In the genomic region with DNA sequence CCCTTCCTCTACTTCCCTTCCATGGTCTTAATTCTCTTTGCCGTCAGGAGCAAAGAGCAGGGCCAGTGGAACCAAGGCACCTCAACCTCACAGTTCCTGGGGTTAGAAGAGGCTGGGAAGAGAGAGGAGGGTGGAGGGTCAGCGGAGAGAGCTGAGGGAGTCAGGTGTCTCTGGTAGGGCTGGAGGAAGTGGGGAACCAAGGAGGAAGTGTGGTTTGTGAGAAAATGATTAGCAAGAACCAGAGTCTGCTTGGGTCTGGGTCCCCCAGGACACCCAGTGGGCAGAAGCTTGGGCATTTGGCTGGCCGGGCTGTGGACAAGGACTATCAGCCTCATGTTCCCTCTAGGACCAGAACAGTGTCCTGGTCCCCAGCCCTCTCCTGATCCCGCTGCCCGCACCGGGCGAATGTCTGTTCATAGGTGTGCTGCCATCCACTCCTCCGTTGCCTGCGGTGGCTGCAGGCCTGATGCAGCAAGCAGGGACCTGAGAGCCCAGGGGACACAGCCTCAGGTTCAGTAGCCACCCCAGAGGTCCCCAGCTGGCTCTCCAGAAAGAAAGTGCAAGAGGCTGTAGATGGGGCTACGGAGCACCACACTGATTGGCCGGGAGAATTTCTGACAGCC, we compare ENCODE assay signal across 17 cellular contexts. TPM values are rescaled to one million over a fixed set of nuclear protein-coding genes. Genes with fewer than 3 reads are reported as not detected.
DNase-seq lines count a peak whose midpoint lies in the region; ATAC-seq, FAIRE-seq and TF ChIP-seq lines count a peak whose summit lies in the region.
"Had no signal": no experiment of that assay in that cellular context is flagged by ENCODE, and none has a peak within 500 bp of the region (broad histone marks: within the 10 kb centered on the region; RNA-seq: fewer than 3 reads in every experiment).

No MANE protein-coding gene starts in this region.

- H3K27ac Mint-ChIP-seq in IgD-negative memory B cell = peak overlapping the region; percentile 59 to 87 (median 86)

- H3K4me1 Mint-ChIP-seq in IgD-negative memory B cell = peaks cover 0 to 14% (median 12%) of the 10 kb centered on the region in 3 donors

- SMC1A ChIA-PET in GM12878 (lab: Charles Lee; ENCODE audit: uncharacterized antibody, unreplicated experiment) = no interaction called here

- H3K4me2 ChIP-seq in GM12878 (ENCODE audit: control insufficient read depth, insufficient read depth) (no peak overlapping the region), osteoblast (ENCODE audit: insufficient read depth, low read length) (no peak overlapping the region), PC-9 (no peak overlapping the region)
- H3K4me2 ChIP-seq: A549 had no signal

- BruUV-seq in GM12878 (replicated peaks; lab: Mats Ljungman, UMichigan) (no TSS peak), PC-9 (replicated peaks; lab: Mats Ljungman, UMichigan) (no TSS peak)

- RAD21 ChIA-PET in GM12878 (lab: Charles Lee; ENCODE audit: unreplicated experiment) = no interaction called here

- H4K20me1 ChIP-seq in GM12878 (ENCODE audit: control insufficient read depth, insufficient read depth) = no peaks in the 10 kb centered on the region
- no peaks in the 10 kb centered on the region for H4K20me1 ChIP-seq in osteoblast (ENCODE audit: insufficient read depth, low read length)
- H4K20me1 ChIP-seq in PC-9 (ENCODE audit: insufficient read depth) = no peaks in the 10 kb centered on the region

- H3K4me3 Mint-ChIP-seq in IgD-negative memory B cell = peak overlapping the region in 3 of 4 donors; percentile 55 to 83 (median 79)

- peaks cover 84% of the 10 kb centered on the region for H3K27me3 Mint-ChIP-seq in IgD-negative memory B cell

- H3K9me3 ChIP-seq in GM12878 (replicated peaks; ENCODE audit: control insufficient read depth, insufficient read depth, low read length) = no peaks in the 10 kb centered on the region
- H3K9me3 ChIP-seq in osteoblast (ENCODE audit: low read depth, low read length) = no peaks in the 10 kb centered on the region
- H3K9me3 ChIP-seq in PC-9 (ENCODE audit: insufficient read depth, low read depth) = no peaks in the 10 kb centered on the region
- H3K9me3 ChIP-seq: A549 had no signal

- H2AFZ ChIP-seq in GM12878 (ENCODE audit: control insufficient read depth, low read depth, low read length) (no peak overlapping the region), osteoblast (ENCODE audit: low read length) (no peak overlapping the region), PC-9 (no peak overlapping the region)

- WGBS in GM12878 (ENCODE audit: insufficient coverage, insufficient replicate concordance, low lambda C conversion rate, missing lambda C conversion rate) = 20% methylated on average over 11 of the region's 11 CpGs

- TF ChIP-seq CTCF in GM12878 (IDR thresholded peaks at IDR 0.05 in 2 of 3, conservative IDR thresholded peaks at IDR 0.05 in 1 of 3; ENCODE audit: control insufficient read depth in 2 of 3, extremely low read depth in 1 of 3, insufficient read depth in 1 of 3, low read depth in 3 of 3, low read length in 3 of 3) (no peak), osteoblast (IDR thresholded peaks at IDR 0.05; ENCODE audit: extremely low read depth, low read depth, low read length) (no peak), PC-9 (conservative IDR thresholded peaks at IDR 0.05) (no peak)

- no peaks in the 10 kb centered on the region for H3K9me2 ChIP-seq in PC-9 (ENCODE audit: insufficient read depth)

- TF ChIP-seq RAD21 in GM12878 (IDR thresholded peaks at IDR 0.05; ENCODE audit: insufficient read depth, low read depth, low read length) = no peak

- peak; percentile 24; the same call in 2 of the 3 replicates for ATAC-seq in GM12878

- FAIRE-seq in GM12878 (lab: Jason Lieb, UNC) = no peak
- FAIRE-seq: A549, H54 had no signal

- H3K36me3 ChIP-seq in GM12878 (ENCODE audit: control insufficient read depth in 2 of 2, insufficient read depth in 2 of 2, low read length in 1 of 2) = no peaks in the 10 kb centered on the region
- H3K36me3 ChIP-seq in osteoblast (ENCODE audit: insufficient read depth, low read length) = no peaks in the 10 kb centered on the region
- no peaks in the 10 kb centered on the region for H3K36me3 ChIP-seq in PC-9 (ENCODE audit: low read depth)
- H3K36me3 ChIP-seq: Peyer's patch had no signal

- H3K36me3 Mint-ChIP-seq in IgD-negative memory B cell = peaks cover 2% of the 10 kb centered on the region

- DNase-seq in AML-193 (lab: John Stamatoyannopoulos, UW) = peak; percentile 41 to 49
- no peak for DNase-seq in GM12878 (ENCODE audit: low read depth, low spot score)
- DNase-seq in osteoblast (ENCODE audit: insufficient read length, low spot score, missing footprints) = peak; percentile 80
- no peak for DNase-seq in erythroblast (lab: John Stamatoyannopoulos, UW)
- no peak for DNase-seq in PC-9
- DNase-seq in foreskin melanocyte = no peak
- DNase-seq: CD4-positive, CD25-positive, alpha-beta regulatory T cell; DMS79; NCI-H1436; NCI-H69; NK-92 treated with Interleukin-12 subunit alpha and Interleukin-12 subunit beta, amount 100 ng/mL, for 24 hours; Peyer's patch; SHP77 had no signal

- no peaks in the 10 kb centered on the region for H3K4me1 ChIP-seq in GM12878 (ENCODE audit: control insufficient read depth, insufficient read depth, low read length)
- no peaks in the 10 kb centered on the region for H3K4me1 ChIP-seq in osteoblast (ENCODE audit: insufficient read depth, low read length)
- H3K4me1 ChIP-seq in PC-9 (replicated peaks; ENCODE audit: insufficient read depth) = peaks cover 15% of the 10 kb centered on the region
- H3K4me1 ChIP-seq: A549 had no signal

- POLR2A ChIA-PET in GM12878 (lab: Charles Lee) = no interaction called here
- POLR2A ChIA-PET in PC-9 (lab: Charles Lee; ENCODE audit: unreplicated experiment) = no interaction called here

- intact Hi-C loops in GM12878 (cut with micrococcal nuclease; ENCODE audit: unreplicated experiment) = no loop called here
- intact Hi-C loops in PC-9 (cut with micrococcal nuclease; ENCODE audit: unreplicated experiment) = no loop called here

- peaks cover 0 to 8% (median 0%) of the 10 kb centered on the region in 3 donors for H3K9me3 Mint-ChIP-seq in IgD-negative memory B cell

- H3K4me3 ChIP-seq in GM12878 (no peak overlapping the region), osteoblast (ENCODE audit: insufficient read depth, low read length) (no peak overlapping the region), PC-9 (no peak overlapping the region)
- H3K4me3 ChIP-seq: A549, Peyer's patch had no signal

- H3F3A ChIP-seq in PC-9 (ENCODE audit: insufficient read depth, low read depth) = peaks cover 14% of the 10 kb centered on the region; the same call in 1 of the 2 replicates

- no peak overlapping the region for H3K27ac ChIP-seq in GM12878 (ENCODE audit: control insufficient read depth, insufficient read depth)
- H3K27ac ChIP-seq in osteoblast (ENCODE audit: low read depth, low read length) = no peak overlapping the region
- no peak overlapping the region for H3K27ac ChIP-seq in PC-9
- H3K27ac ChIP-seq: A549, Peyer's patch had no signal

- H3K9ac ChIP-seq in GM12878 (ENCODE audit: control insufficient read depth, insufficient read depth, low read length) = no peak overlapping the region

- H3K79me2 ChIP-seq in GM12878 (ENCODE audit: control insufficient read depth, insufficient read depth, low read length) (no peaks in the 10 kb centered on the region), osteoblast (ENCODE audit: insufficient read depth, low read length) (no peaks in the 10 kb centered on the region), PC-9 (ENCODE audit: low read depth) (no peaks in the 10 kb centered on the region)

- peaks cover 41 to 68% of the 10 kb centered on the region in 2 experiments for H3K27me3 ChIP-seq in GM12878 (replicated peaks in 1 of 2; ENCODE audit: control insufficient read depth in 2 of 2, insufficient read depth in 2 of 2, low read length in 1 of 2)
- peaks cover 100% of the 10 kb centered on the region for H3K27me3 ChIP-seq in osteoblast (ENCODE audit: insufficient read depth, low read length)
- H3K27me3 ChIP-seq in PC-9 (ENCODE audit: insufficient read depth, low read depth) = no peaks in the 10 kb centered on the region

- TF ChIP-seq EP300 in GM12878 (IDR thresholded peaks at IDR 0.05; ENCODE audit: borderline replicate concordance in 1 of 2, control insufficient read depth in 1 of 2, low read depth in 2 of 2, low read length in 2 of 2) = no peak

- CTCF ChIA-PET in GM12878 (lab: Yijun Ruan, JAX) = no interaction called here
- CTCF ChIA-PET in PC-9 (lab: Charles Lee) = no interaction called here

- in situ Hi-C loops in GM12878 (cut with MboI) = no loop called here

- TF ChIP-seq POLR2A in GM12878 (IDR thresholded peaks at IDR 0.05; ENCODE audit: low read depth, low read length) (no peak), erythroblast (IDR thresholded peaks at IDR 0.05; ENCODE audit: low read length) (no peak)

RNA-seq across cellular contexts. Expression of gene HOXC12, which starts 2.3 kb away (rescaled TPM):
- polyA plus RNA-seq in IgD-negative memory B cell (not detected), GM12878 (2011; rRNA removed) (not detected in 2 replicates), GM12878 (2014; fragmentation: Illumina TruSeq; extraction: Trizol) (not detected in 2 replicates), GM12878 (2014; fragmentation: Nextera tagmentation; extraction: Ambion mirVana) (not detected), GM12878 (2014; rRNA removed) (not detected in 2 replicates), GM12878 (2016; fragmentation: Nextera tagmentation; extraction: Ambion mirVana) (not detected)
- total RNA-seq in GM12878 (2013; cell fraction: nucleolus; rRNA removed) = not detected in 2 replicates
- total RNA-seq in GM12878 (2014; rRNA removed) (not detected in 2 replicates), GM12878 (2014; rRNA removed; fragmentation: Illumina TruSeq; extraction: Trizol) (not detected in 2 replicates), GM12878 (2021) (not detected in 2 replicates), osteoblast (under 0.01 TPM in 1 of 2 replicates, not detected in the other), PC-9 (2021) (0.24 and 0.28 TPM in 2 replicates)
- not detected for polyA plus RNA-seq in GM12878 (2011; ENCODE audit: low read depth)
- not detected in 2 replicates for polyA plus RNA-seq in GM12878 (2011; cell fraction: cytosol; rRNA removed)
- polyA plus RNA-seq in GM12878 (2011; cell fraction: nucleus; rRNA removed) = not detected in 2 replicates
- polyA plus RNA-seq in GM12878 (2012) = not detected in 2 replicates
- polyA minus RNA-seq in GM12878 (2011; rRNA and poly(A)+ RNA removed) = not detected in 2 replicates
- not detected in 2 replicates for polyA minus RNA-seq in GM12878 (2011; cell fraction: cytosol; rRNA and poly(A)+ RNA removed)
- polyA minus RNA-seq in GM12878 (2011; cell fraction: nucleus; rRNA and poly(A)+ RNA removed) = not detected in 2 replicates
- total RNA-seq: CD4-positive, CD25-positive, alpha-beta regulatory T cell; G401; Peyer's patch had no signal
- polyA plus RNA-seq: A549; CD4-positive, CD25-positive, alpha-beta regulatory T cell had no signal

RNA-seq across cellular contexts. Expression of gene HOXC11, which starts 15.9 kb away (rescaled TPM):
- polyA plus RNA-seq in IgD-negative memory B cell (not detected), GM12878 (2011; rRNA removed) (not detected in 2 replicates), GM12878 (2014; fragmentation: Illumina TruSeq; extraction: Trizol) (not detected in 2 replicates), GM12878 (2014; fragmentation: Nextera tagmentation; extraction: Ambion mirVana) (not detected), GM12878 (2014; rRNA removed) (not detected in 2 replicates), GM12878 (2016; fragmentation: Nextera tagmentation; extraction: Ambion mirVana) (not detected)
- total RNA-seq in GM12878 (2013; cell fraction: nucleolus; rRNA removed) = not detected in 2 replicates
- total RNA-seq in GM12878 (2014; rRNA removed) (not detected in 2 replicates), GM12878 (2014; rRNA removed; fragmentation: Illumina TruSeq; extraction: Trizol) (not detected in 2 replicates), GM12878 (2021) (not detected in 2 replicates), osteoblast (1.1 and 1.5 TPM in 2 replicates), PC-9 (2021) (2.4 and 2.9 TPM in 2 replicates)
- 0.12 TPM for polyA plus RNA-seq in GM12878 (2011; ENCODE audit: low read depth)
- not detected in 2 replicates for polyA plus RNA-seq in GM12878 (2011; cell fraction: cytosol; rRNA removed)
- polyA plus RNA-seq in GM12878 (2011; cell fraction: nucleus; rRNA removed) = not detected in 2 replicates
- polyA plus RNA-seq in GM12878 (2012) = not detected in 2 replicates
- not detected in 2 replicates for polyA minus RNA-seq in GM12878 (2011; rRNA and poly(A)+ RNA removed)
- polyA minus RNA-seq in GM12878 (2011; cell fraction: cytosol; rRNA and poly(A)+ RNA removed) = 0.73 TPM in 1 of 2 replicates, not detected in the other
- polyA minus RNA-seq in GM12878 (2011; cell fraction: nucleus; rRNA and poly(A)+ RNA removed) = not detected in 2 replicates
- total RNA-seq: CD4-positive, CD25-positive, alpha-beta regulatory T cell had no signal
- polyA plus RNA-seq: CD4-positive, CD25-positive, alpha-beta regulatory T cell had no signal

RNA-seq across cellular contexts. Expression of gene HOTAIR, which starts 17.7 kb away (rescaled TPM):
- not detected for polyA plus RNA-seq in IgD-negative memory B cell
- not detected in 2 replicates for total RNA-seq in GM12878 (2013; cell fraction: nucleolus; rRNA removed)
- not detected in 2 replicates for total RNA-seq in GM12878 (2014; rRNA removed)
- total RNA-seq in GM12878 (2014; rRNA removed; fragmentation: Illumina TruSeq; extraction: Trizol) = not detected in 2 replicates
- total RNA-seq in GM12878 (2021) = not detected in 2 replicates
- not detected for polyA plus RNA-seq in GM12878 (2011; ENCODE audit: low read depth)
- not detected in 2 replicates for polyA plus RNA-seq in GM12878 (2011; rRNA removed)
- polyA plus RNA-seq in GM12878 (2011; cell fraction: cytosol; rRNA removed) = not detected in 2 replicates
- polyA plus RNA-seq in GM12878 (2011; cell fraction: nucleus; rRNA removed) = not detected in 2 replicates
- polyA plus RNA-seq in GM12878 (2012) = not detected in 2 replicates
- polyA plus RNA-seq in GM12878 (2014; fragmentation: Illumina TruSeq; extraction: Trizol) = not detected in 2 replicates
- polyA plus RNA-seq in GM12878 (2014; fragmentation: Nextera tagmentation; extraction: Ambion mirVana) = not detected
- not detected in 2 replicates for polyA plus RNA-seq in GM12878 (2014; rRNA removed)
- polyA plus RNA-seq in GM12878 (2016; fragmentation: Nextera tagmentation; extraction: Ambion mirVana) = not detected
- not detected in 2 replicates for polyA minus RNA-seq in GM12878 (2011; rRNA and poly(A)+ RNA removed)
- not detected in 2 replicates for polyA minus RNA-seq in GM12878 (2011; cell fraction: cytosol; rRNA and poly(A)+ RNA removed)
- not detected in 2 replicates for polyA minus RNA-seq in GM12878 (2011; cell fraction: nucleus; rRNA and poly(A)+ RNA removed)
- total RNA-seq in osteoblast = 0.72 and 1.2 TPM in 2 replicates
- total RNA-seq in PC-9 (2021) = 7.9 and 9.2 TPM in 2 replicates
- total RNA-seq: CD4-positive, CD25-positive, alpha-beta regulatory T cell had no signal
- polyA plus RNA-seq: CD4-positive, CD25-positive, alpha-beta regulatory T cell had no signal

RNA-seq across cellular contexts. Expression of gene HOXC13, which starts 18.4 kb away (rescaled TPM):
- polyA plus RNA-seq in IgD-negative memory B cell (not detected), GM12878 (2011; rRNA removed) (not detected in 2 replicates), GM12878 (2014; fragmentation: Illumina TruSeq; extraction: Trizol) (not detected in 2 replicates), GM12878 (2014; fragmentation: Nextera tagmentation; extraction: Ambion mirVana) (not detected), GM12878 (2014; rRNA removed) (not detected in 2 replicates), GM12878 (2016; fragmentation: Nextera tagmentation; extraction: Ambion mirVana) (not detected)
- not detected in 2 replicates for total RNA-seq in GM12878 (2013; cell fraction: nucleolus; rRNA removed)
- total RNA-seq in GM12878 (2014; rRNA removed) (not detected in 2 replicates), GM12878 (2014; rRNA removed; fragmentation: Illumina TruSeq; extraction: Trizol) (not detected in 2 replicates), GM12878 (2021) (not detected in 2 replicates), osteoblast (under 0.01 TPM in 1 of 2 replicates, not detected in the other), PC-9 (2021) (1.5 and 1.8 TPM in 2 replicates)
- not detected for polyA plus RNA-seq in GM12878 (2011; ENCODE audit: low read depth)
- polyA plus RNA-seq in GM12878 (2011; cell fraction: cytosol; rRNA removed) = not detected in 2 replicates
- polyA plus RNA-seq in GM12878 (2011; cell fraction: nucleus; rRNA removed) = not detected in 2 replicates
- polyA plus RNA-seq in GM12878 (2012) = not detected in 2 replicates
- not detected in 2 replicates for polyA minus RNA-seq in GM12878 (2011; rRNA and poly(A)+ RNA removed)
- polyA minus RNA-seq in GM12878 (2011; cell fraction: cytosol; rRNA and poly(A)+ RNA removed) = not detected in 2 replicates
- polyA minus RNA-seq in GM12878 (2011; cell fraction: nucleus; rRNA and poly(A)+ RNA removed) = not detected in 2 replicates
- total RNA-seq: CD4-positive, CD25-positive, alpha-beta regulatory T cell; Peyer's patch had no signal
- polyA plus RNA-seq: CD4-positive, CD25-positive, alpha-beta regulatory T cell had no signal

RNA-seq across cellular contexts. Expression of gene HOXC10, which starts 27.9 kb away (rescaled TPM):
- polyA plus RNA-seq in IgD-negative memory B cell (not detected), GM12878 (2011; rRNA removed) (not detected in 2 replicates), GM12878 (2014; fragmentation: Illumina TruSeq; extraction: Trizol) (not detected in 2 replicates), GM12878 (2014; fragmentation: Nextera tagmentation; extraction: Ambion mirVana) (not detected), GM12878 (2014; rRNA removed) (not detected in 2 replicates), GM12878 (2016; fragmentation: Nextera tagmentation; extraction: Ambion mirVana) (not detected)
- total RNA-seq in GM12878 (2013; cell fraction: nucleolus; rRNA removed) = not detected in 2 replicates
- total RNA-seq in GM12878 (2014; rRNA removed) (not detected in 2 replicates), GM12878 (2014; rRNA removed; fragmentation: Illumina TruSeq; extraction: Trizol) (not detected in 2 replicates), GM12878 (2021) (0.59 TPM in 1 of 2 replicates, not detected in the other), osteoblast (9.7 and 11.2 TPM in 2 replicates), PC-9 (2021) (1.1 and 1.4 TPM in 2 replicates)
- polyA plus RNA-seq in GM12878 (2011; ENCODE audit: low read depth) = not detected
- polyA plus RNA-seq in GM12878 (2011; cell fraction: cytosol; rRNA removed) = 0.03 TPM in 1 of 2 replicates, not detected in the other
- not detected in 2 replicates for polyA plus RNA-seq in GM12878 (2011; cell fraction: nucleus; rRNA removed)
- polyA plus RNA-seq in GM12878 (2012) = not detected in 2 replicates
- polyA minus RNA-seq in GM12878 (2011; rRNA and poly(A)+ RNA removed) = not detected in 2 replicates
- not detected in 2 replicates for polyA minus RNA-seq in GM12878 (2011; cell fraction: cytosol; rRNA and poly(A)+ RNA removed)
- 0.24 TPM in 1 of 2 replicates, not detected in the other for polyA minus RNA-seq in GM12878 (2011; cell fraction: nucleus; rRNA and poly(A)+ RNA removed)
- total RNA-seq: CD4-positive, CD25-positive, alpha-beta regulatory T cell had no signal
- polyA plus RNA-seq: CD4-positive, CD25-positive, alpha-beta regulatory T cell had no signal

Comparison
In these comparisons a context has a peak if more than half of its experiments do, and no peak if none do; other contexts are left out.
1. DNase-seq: peak in AML-193 (2 of 2) and osteoblast (single experiment); none in GM12878 (single experiment), erythroblast (0 of 2), PC-9 (0 of 2) and foreskin melanocyte (single experiment).